ENCODE assay signal across 28 cellular contexts in the genomic region with DNA sequence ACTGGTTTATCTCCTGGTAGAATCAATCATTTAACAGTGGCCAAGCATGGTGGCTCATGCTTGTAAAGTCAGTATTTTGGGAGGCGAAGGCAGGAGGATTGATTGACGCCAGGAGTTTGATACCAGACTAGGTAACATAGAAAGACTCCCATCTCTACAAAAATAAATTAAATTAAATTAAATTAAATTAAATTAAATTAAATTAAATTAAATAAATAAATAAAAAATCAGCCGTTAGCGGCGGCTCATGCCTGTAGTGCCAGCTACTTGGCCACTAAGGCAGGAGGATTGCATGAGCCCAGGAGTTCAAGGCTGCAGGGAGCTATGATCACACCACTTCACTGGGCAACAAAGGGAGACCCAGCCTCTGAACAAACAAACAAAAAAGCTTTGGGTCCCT.
DNase-seq lines count a peak whose midpoint lies in the region; ATAC-seq and TF ChIP-seq lines count a peak whose summit lies in the region.
"Had no signal": no experiment of that assay in that cellular context is flagged by ENCODE, and none has a peak within 500 bp of the region (broad histone marks: within the 10 kb centered on the region; RNA-seq: fewer than 3 reads in every experiment).

No MANE protein-coding gene starts in this region.

- CTCF ChIA-PET in WTC11 (lab: Charles Lee), result no interaction called here

- H3K4me3 ChIP-seq in BE2C (ENCODE audit: low read depth, low read length), result no peak overlapping the region
- H3K4me3 ChIP-seq: A549; BLaER1; BLaER1 treated with 17β-estradiol and CSF1 and Interleukin-3, amounts not matched to agents 10 nM and 100 nM had no signal

- H3K4me1 ChIP-seq in BE2C, result no peaks in the 10 kb centered on the region
- H3K4me1 ChIP-seq: A549, BLaER1 had no signal

- peaks cover 6% of the 10 kb centered on the region for H3K4me1 Mint-ChIP-seq in WTC11
- H3K4me1 Mint-ChIP-seq: B cell; CD14-positive monocyte; CD4-positive, alpha-beta memory T cell; CD4-positive, CD25-positive, alpha-beta regulatory T cell; CD8-positive, alpha-beta memory T cell had no signal

- H3K27me3 ChIP-seq in BE2C, result no peaks in the 10 kb centered on the region; the same call in 1 of the 2 replicates
- H3K27me3 ChIP-seq: BLaER1; BLaER1 treated with 17β-estradiol and CSF1 and Interleukin-3, amounts not matched to agents 10 nM and 100 nM had no signal

- ATAC-seq in WTC11 (no peak), GM19455 (IDR thresholded peaks at IDR 0.05; ENCODE audit: unreplicated experiment) (no peak), GM21576 (IDR thresholded peaks at IDR 0.05; ENCODE audit: unreplicated experiment) (no peak)
- ATAC-seq: A549; CD8-positive, alpha-beta T cell had no signal

- H3K9me3 ChIP-seq in BE2C, result no peaks in the 10 kb centered on the region
- H3K9me3 ChIP-seq: A549; BLaER1; BLaER1 treated with 17β-estradiol and CSF1 and Interleukin-3, amounts not matched to agents 10 nM and 100 nM; Caco-2 had no signal

- DNase-seq in BE2C (peak; percentile 11), WTC11 (ENCODE audit: low spot score) (no peak)
- DNase-seq: 8988T; ACHN; AML-193; C1 segment of cervical spinal cord; Caco-2; Calu3; CD4-positive, alpha-beta memory T cell; CD4-positive, alpha-beta T cell; CD4-positive, CD25-positive, alpha-beta regulatory T cell; CD8-positive, alpha-beta memory T cell; CD8-positive, alpha-beta T cell; COR-L47; DMS 273 treated with DMSO at 0.1 percent for 48 hours; DMS153; DMS53; DMS79; DMS79 treated with DMSO at 0.1 percent for 48 hours; DND-41; EL had no signal

- TF ChIP-seq CTCF in BE2C (IDR thresholded peaks at IDR 0.05; ENCODE audit: low read depth, low read length), result no peak
- no peak for TF ChIP-seq CTCF in WTC11 (IDR thresholded peaks at IDR 0.05)

- no peaks in the 10 kb centered on the region for H3K9me3 Mint-ChIP-seq in WTC11
- H3K9me3 Mint-ChIP-seq: CD4-positive, alpha-beta T cell had no signal

- no peaks in the 10 kb centered on the region for H3K36me3 Mint-ChIP-seq in WTC11
- H3K36me3 Mint-ChIP-seq: CD14-positive monocyte; CD4-positive, alpha-beta memory T cell; CD4-positive, CD25-positive, alpha-beta regulatory T cell; CD8-positive, alpha-beta memory T cell; CD8-positive, alpha-beta T cell had no signal

- POLR2A ChIA-PET in WTC11 (lab: Charles Lee), result no interaction called here

- H3K27me3 Mint-ChIP-seq in WTC11 (ENCODE audit: low read depth), result no peaks in the 10 kb centered on the region
- H3K27me3 Mint-ChIP-seq: B cell; CD4-positive, alpha-beta T cell; CD8-positive, alpha-beta memory T cell had no signal

- no peak overlapping the region for H3K4me3 Mint-ChIP-seq in WTC11
- H3K4me3 Mint-ChIP-seq: B cell; CD14-positive monocyte; CD4-positive, alpha-beta memory T cell; CD4-positive, alpha-beta T cell; CD4-positive, CD25-positive, alpha-beta regulatory T cell; CD8-positive, alpha-beta memory T cell; CD8-positive, alpha-beta T cell had no signal

- no peaks in the 10 kb centered on the region for H3K36me3 ChIP-seq in BE2C
- H3K36me3 ChIP-seq: BLaER1; BLaER1 treated with 17β-estradiol and CSF1 and Interleukin-3, amounts not matched to agents 10 nM and 100 nM had no signal

- H3K27ac Mint-ChIP-seq in WTC11, result no peak overlapping the region
- H3K27ac Mint-ChIP-seq: B cell; CD14-positive monocyte; CD4-positive, alpha-beta memory T cell; CD4-positive, alpha-beta T cell; CD4-positive, CD25-positive, alpha-beta regulatory T cell; CD8-positive, alpha-beta memory T cell; CD8-positive, alpha-beta T cell had no signal

TF ChIP-seq in WTC11, 78 proteins besides CTCF, POLR2A, EP300 and RAD21:
- TF ChIP-seq HMGA2 (CRISPR knock-in tag; IDR thresholded peaks at IDR 0.05) (peak; percentile 96), GRHL2 (CRISPR knock-in tag; IDR thresholded peaks at IDR 0.05; ENCODE audit: insufficient replicate concordance, severe bottlenecking) (no peak)
